Comparison of ENCODE assay signal across 1 cellular context in the genomic region with DNA sequence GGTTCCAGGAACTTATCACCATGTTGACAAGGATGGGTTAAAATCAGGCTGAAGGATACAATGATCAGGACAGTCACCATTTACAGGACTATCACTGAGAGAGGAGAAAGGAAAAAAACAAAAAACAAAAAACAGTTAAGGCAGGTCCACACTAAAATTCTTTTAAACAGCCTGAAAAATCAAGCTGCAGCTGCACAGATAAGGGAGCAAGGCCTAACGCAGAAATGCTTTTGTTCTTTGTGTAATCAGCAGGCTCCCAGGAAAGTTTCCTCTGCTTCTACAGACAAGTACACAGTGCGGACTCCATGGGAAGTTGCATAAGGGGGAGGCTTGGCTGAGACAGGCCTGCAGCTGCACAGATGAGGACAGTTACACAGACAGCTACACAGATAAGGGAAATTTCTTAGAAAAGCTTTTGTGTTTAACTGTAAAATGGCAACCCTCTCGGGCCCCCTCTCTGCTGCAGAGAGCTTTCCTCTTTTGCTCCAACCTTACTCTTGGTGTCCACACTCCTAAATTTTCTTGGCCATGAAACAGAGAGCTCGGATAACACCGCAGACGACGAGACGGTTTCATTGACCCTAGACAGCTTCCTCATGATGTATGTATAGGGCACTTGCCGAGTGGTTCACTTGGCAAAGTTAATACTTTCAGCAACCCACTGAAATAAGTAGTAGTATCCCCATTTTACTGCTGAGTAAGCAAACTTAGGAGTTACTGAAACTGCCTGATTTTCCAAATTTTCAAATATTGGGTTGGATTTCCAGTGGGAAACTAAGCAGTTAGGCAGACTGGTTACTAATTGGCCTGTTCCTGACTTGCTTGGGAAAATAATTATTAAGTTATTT.
A peak's percentile ranks its signal among the peaks of the same experiment; 100 is the strongest.
TF ChIP-seq lines count a peak whose summit lies in the region.

No MANE protein-coding gene starts in this region.

TF ChIP-seq in HepG2, 621 proteins besides CTCF, POLR2A, EP300 and RAD21 (continued from another document and continues in another):
- peak; percentile 55; the same call in 1 of the 2 replicates for TF ChIP-seq PATZ1 (CRISPR knock-in tag; IDR thresholded peaks at IDR 0.05)
- peak; percentile 98 for TF ChIP-seq ZNF292 (CRISPR knock-in tag; IDR thresholded peaks at IDR 0.05; ENCODE audit: borderline replicate concordance, low read depth)
- TF ChIP-seq, protein P1, sequence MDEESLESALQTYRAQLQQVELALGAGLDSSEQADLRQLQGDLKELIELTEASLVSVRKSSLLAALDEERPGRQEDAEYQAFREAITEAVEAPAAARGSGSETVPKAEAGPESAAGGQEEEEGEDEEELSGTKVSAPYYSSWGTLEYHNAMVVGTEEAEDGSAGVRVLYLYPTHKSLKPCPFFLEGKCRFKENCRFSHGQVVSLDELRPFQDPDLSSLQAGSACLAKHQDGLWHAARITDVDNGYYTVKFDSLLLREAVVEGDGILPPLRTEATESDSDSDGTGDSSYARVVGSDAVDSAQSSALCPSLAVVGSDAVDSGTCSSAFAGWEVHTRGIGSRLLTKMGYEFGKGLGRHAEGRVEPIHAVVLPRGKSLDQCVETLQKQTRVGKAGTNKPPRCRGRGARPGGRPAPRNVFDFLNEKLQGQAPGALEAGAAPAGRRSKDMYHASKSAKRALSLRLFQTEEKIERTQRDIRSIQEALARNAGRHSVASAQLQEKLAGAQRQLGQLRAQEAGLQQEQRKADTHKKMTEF (CRISPR knock-in tag; IDR thresholded peaks at IDR 0.05), result peak; percentile 68
- no peak for TF ChIP-seq ZNF143 (CRISPR knock-in tag; IDR thresholded peaks at IDR 0.05)
- TF ChIP-seq ZNF629 (CRISPR knock-in tag; conservative IDR thresholded peaks at IDR 0.05), result no peak
- TF ChIP-seq TCF7L2 (IDR thresholded peaks at IDR 0.05; ENCODE audit: low read depth, low read length), result no peak
- TF ChIP-seq, protein P2, sequence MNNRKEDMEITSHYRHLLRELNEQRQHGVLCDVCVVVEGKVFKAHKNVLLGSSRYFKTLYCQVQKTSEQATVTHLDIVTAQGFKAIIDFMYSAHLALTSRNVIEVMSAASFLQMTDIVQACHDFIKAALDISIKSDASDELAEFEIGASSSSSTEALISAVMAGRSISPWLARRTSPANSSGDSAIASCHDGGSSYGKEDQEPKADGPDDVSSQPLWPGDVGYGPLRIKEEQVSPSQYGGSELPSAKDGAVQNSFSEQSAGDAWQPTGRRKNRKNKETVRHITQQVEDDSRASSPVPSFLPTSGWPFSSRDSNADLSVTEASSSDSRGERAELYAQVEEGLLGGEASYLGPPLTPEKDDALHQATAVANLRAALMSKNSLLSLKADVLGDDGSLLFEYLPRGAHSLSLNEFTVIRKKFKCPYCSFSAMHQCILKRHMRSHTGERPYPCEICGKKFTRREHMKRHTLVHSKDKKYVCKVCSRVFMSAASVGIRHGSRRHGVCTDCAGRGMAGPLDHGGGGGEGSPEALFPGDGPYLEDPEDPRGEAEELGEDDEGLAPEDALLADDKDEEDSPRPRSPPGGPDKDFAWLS (CRISPR knock-in tag; IDR thresholded peaks at IDR 0.05; ENCODE audit: borderline replicate concordance), result no peak
- TF ChIP-seq ZFP1 (CRISPR knock-in tag; IDR thresholded peaks at IDR 0.05), result peak; percentile 42; the same call in 1 of the 2 replicates
- no peak for TF ChIP-seq KLF15 (CRISPR knock-in tag; IDR thresholded peaks at IDR 0.05; ENCODE audit: borderline replicate concordance)
- no peak for TF ChIP-seq NR0B2 (CRISPR knock-in tag; IDR thresholded peaks at IDR 0.05)
- TF ChIP-seq ARNT (IDR thresholded peaks at IDR 0.05), result no peak
- no peak for TF ChIP-seq ZNF549 (CRISPR knock-in tag; IDR thresholded peaks at IDR 0.05)
- no peak for TF ChIP-seq AGO2 (optimal IDR thresholded peaks at IDR 0.05; ENCODE audit: low read depth, low read length)
- no peak for TF ChIP-seq ZNF101 (CRISPR knock-in tag; IDR thresholded peaks at IDR 0.05; ENCODE audit: borderline replicate concordance, low read depth)
- no peak for TF ChIP-seq GTF3A (CRISPR knock-in tag; conservative IDR thresholded peaks at IDR 0.05)
- TF ChIP-seq, protein P3, sequence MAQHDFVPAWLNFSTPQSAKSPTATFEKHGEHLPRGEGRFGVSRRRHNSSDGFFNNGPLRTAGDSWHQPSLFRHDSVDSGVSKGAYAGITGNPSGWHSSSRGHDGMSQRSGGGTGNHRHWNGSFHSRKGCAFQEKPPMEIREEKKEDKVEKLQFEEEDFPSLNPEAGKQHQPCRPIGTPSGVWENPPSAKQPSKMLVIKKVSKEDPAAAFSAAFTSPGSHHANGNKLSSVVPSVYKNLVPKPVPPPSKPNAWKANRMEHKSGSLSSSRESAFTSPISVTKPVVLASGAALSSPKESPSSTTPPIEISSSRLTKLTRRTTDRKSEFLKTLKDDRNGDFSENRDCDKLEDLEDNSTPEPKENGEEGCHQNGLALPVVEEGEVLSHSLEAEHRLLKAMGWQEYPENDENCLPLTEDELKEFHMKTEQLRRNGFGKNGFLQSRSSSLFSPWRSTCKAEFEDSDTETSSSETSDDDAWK (CRISPR knock-in tag; IDR thresholded peaks at IDR 0.05), result no peak
- no peak for TF ChIP-seq MAFG (CRISPR knock-in tag; IDR thresholded peaks at IDR 0.05)
- no peak for TF ChIP-seq ARHGAP35 (CRISPR knock-in tag; IDR thresholded peaks at IDR 0.05; ENCODE audit: borderline replicate concordance)
- no peak for TF ChIP-seq ZNF207 (IDR thresholded peaks at IDR 0.05; ENCODE audit: borderline replicate concordance)
- TF ChIP-seq EED (CRISPR knock-in tag; IDR thresholded peaks at IDR 0.05), result no peak
- TF ChIP-seq ZNF709 (CRISPR knock-in tag; IDR thresholded peaks at IDR 0.05), result no peak
- no peak for TF ChIP-seq ZNF180 (CRISPR knock-in tag; IDR thresholded peaks at IDR 0.05; ENCODE audit: borderline replicate concordance, low read depth)
- no peak for TF ChIP-seq IKZF4 (CRISPR knock-in tag; IDR thresholded peaks at IDR 0.05; ENCODE audit: borderline replicate concordance, low read depth, not compliant biosample characterization)
- no peak for TF ChIP-seq NR3C1 (CRISPR knock-in tag; IDR thresholded peaks at IDR 0.05)
- TF ChIP-seq ZNF772 (CRISPR knock-in tag; IDR thresholded peaks at IDR 0.05), result 0 out of 2 replicates have a peak, but pooled peaks have one; percentile 37
- TF ChIP-seq ZNF780A (CRISPR knock-in tag; IDR thresholded peaks at IDR 0.05), result no peak
- no peak for TF ChIP-seq ZNF225 (CRISPR knock-in tag; IDR thresholded peaks at IDR 0.05)
- no peak for TF ChIP-seq ZNF260 (CRISPR knock-in tag; IDR thresholded peaks at IDR 0.05; ENCODE audit: borderline replicate concordance, low read depth)
- no peak for TF ChIP-seq MXD3 (CRISPR knock-in tag; IDR thresholded peaks at IDR 0.05)
- TF ChIP-seq AGO1 (IDR thresholded peaks at IDR 0.05; ENCODE audit: low read depth, low read length, poor library complexity, severe bottlenecking), result no peak
- TF ChIP-seq MBD4 (IDR thresholded peaks at IDR 0.05; ENCODE audit: borderline replicate concordance, low read length), result no peak
- peak; percentile 55 for TF ChIP-seq ZBTB7B (CRISPR knock-in tag; IDR thresholded peaks at IDR 0.05)
- no peak for TF ChIP-seq ZFP62 (CRISPR knock-in tag; IDR thresholded peaks at IDR 0.05)
- no peak for TF ChIP-seq HNRNPLL (IDR thresholded peaks at IDR 0.05; ENCODE audit: low read depth, low read length, poor library complexity, severe bottlenecking)
- TF ChIP-seq SSRP1 (CRISPR knock-in tag; IDR thresholded peaks at IDR 0.05), result no peak
- TF ChIP-seq MIER3 (CRISPR knock-in tag; IDR thresholded peaks at IDR 0.05; ENCODE audit: borderline replicate concordance), result peak; percentile 81; the same call in 1 of the 2 replicates
- no peak for TF ChIP-seq ZNF274 (CRISPR knock-in tag; IDR thresholded peaks at IDR 0.05)
- no peak for TF ChIP-seq ZNF790 (CRISPR knock-in tag; IDR thresholded peaks at IDR 0.05; ENCODE audit: borderline replicate concordance)
- TF ChIP-seq SETDB1 (CRISPR knock-in tag; IDR thresholded peaks at IDR 0.05; ENCODE audit: borderline replicate concordance), result no peak
- no peak for TF ChIP-seq RFX5 (IDR thresholded peaks at IDR 0.05; ENCODE audit: low read depth, low read length)
- TF ChIP-seq ZNF660 (CRISPR knock-in tag; IDR thresholded peaks at IDR 0.05; ENCODE audit: borderline replicate concordance, low read depth), result no peak
- no peak for TF ChIP-seq MEIS1 (CRISPR knock-in tag; IDR thresholded peaks at IDR 0.05; ENCODE audit: borderline replicate concordance)
- no peak for TF ChIP-seq ZNF674 (CRISPR knock-in tag; IDR thresholded peaks at IDR 0.05; ENCODE audit: low read depth)
- no peak for TF ChIP-seq ZNF747 (CRISPR knock-in tag; IDR thresholded peaks at IDR 0.05; ENCODE audit: borderline replicate concordance)
- TF ChIP-seq ZC3H13 (CRISPR knock-in tag; IDR thresholded peaks at IDR 0.05), result no peak
- TF ChIP-seq E2F5 (CRISPR knock-in tag; conservative IDR thresholded peaks at IDR 0.05), result no peak
- TF ChIP-seq ZBTB2 (CRISPR knock-in tag; IDR thresholded peaks at IDR 0.05; ENCODE audit: low read depth), result no peak
- peak; percentile 69; the same call in 1 of the 2 replicates for TF ChIP-seq MXD4 (CRISPR knock-in tag; IDR thresholded peaks at IDR 0.05)
- no peak for TF ChIP-seq PHB2 (IDR thresholded peaks at IDR 0.05; ENCODE audit: partially characterized antibody)
- no peak for TF ChIP-seq MYPOP (CRISPR knock-in tag; IDR thresholded peaks at IDR 0.05)
- TF ChIP-seq, protein P4, sequence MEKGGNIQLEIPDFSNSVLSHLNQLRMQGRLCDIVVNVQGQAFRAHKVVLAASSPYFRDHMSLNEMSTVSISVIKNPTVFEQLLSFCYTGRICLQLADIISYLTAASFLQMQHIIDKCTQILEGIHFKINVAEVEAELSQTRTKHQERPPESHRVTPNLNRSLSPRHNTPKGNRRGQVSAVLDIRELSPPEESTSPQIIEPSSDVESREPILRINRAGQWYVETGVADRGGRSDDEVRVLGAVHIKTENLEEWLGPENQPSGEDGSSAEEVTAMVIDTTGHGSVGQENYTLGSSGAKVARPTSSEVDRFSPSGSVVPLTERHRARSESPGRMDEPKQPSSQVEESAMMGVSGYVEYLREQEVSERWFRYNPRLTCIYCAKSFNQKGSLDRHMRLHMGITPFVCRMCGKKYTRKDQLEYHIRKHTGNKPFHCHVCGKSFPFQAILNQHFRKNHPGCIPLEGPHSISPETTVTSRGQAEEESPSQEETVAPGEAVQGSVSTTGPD (CRISPR knock-in tag; IDR thresholded peaks at IDR 0.05), result no peak
- no peak for TF ChIP-seq PAWR (CRISPR knock-in tag; IDR thresholded peaks at IDR 0.05; ENCODE audit: borderline replicate concordance)
- TF ChIP-seq HOMEZ (CRISPR knock-in tag; IDR thresholded peaks at IDR 0.05; ENCODE audit: low read depth), result no peak
- peak; percentile 58; the same call in 1 of the 2 replicates for TF ChIP-seq CREM (IDR thresholded peaks at IDR 0.05)
- TF ChIP-seq CREM (CRISPR knock-in tag; IDR thresholded peaks at IDR 0.05), result no peak
